In the genomic region with DNA sequence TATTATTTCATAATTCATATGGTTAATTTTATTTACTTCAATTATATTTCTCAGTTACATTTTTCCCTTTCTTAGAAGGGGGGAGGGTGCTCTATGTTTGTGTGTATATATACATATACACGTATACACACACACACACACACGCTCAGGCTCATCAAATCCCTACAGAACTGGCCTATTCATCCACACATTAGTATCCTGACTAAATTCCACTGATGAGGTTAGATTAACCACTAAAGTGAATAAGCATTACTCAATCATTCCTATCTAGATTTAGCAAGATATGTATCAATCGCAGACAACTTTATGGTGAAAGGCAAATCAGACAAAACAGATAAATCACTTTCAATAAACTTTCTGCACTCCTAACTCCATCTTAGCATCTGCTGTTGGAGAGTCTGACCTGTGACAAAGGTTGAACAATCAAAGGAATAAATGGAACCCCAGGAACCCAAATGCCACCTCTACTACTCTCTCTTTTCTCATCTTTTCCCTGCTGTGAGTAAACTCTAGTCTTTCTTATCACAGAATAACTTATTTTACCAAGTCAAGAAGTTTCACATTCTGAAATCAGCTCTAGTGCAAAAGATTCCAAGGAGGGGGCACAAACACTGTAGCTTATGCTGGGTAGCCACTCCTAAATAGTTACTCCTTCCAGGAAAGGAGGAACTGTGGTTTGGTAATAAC, we compare ENCODE assay signal across 7 cellular contexts.
"Had no signal": no experiment of that assay in that cellular context is flagged by ENCODE, and none has a peak within 500 bp of the region (broad histone marks: within the 10 kb centered on the region; RNA-seq: fewer than 3 reads in every experiment).

No MANE protein-coding gene starts in this region.

- H3K4me1 Mint-ChIP-seq: naive B cell had no signal

- DNase-seq: glutamatergic neuron, left colon, naive B cell, retina, substantia nigra, trophoblast cell had no signal

- H3K27me3 Mint-ChIP-seq: naive B cell had no signal

- H3K4me3 Mint-ChIP-seq: naive B cell had no signal

- ATAC-seq: left colon had no signal

- FAIRE-seq: TTC549 had no signal

- H3K9me3 Mint-ChIP-seq: naive B cell had no signal
